Comparison of ENCODE assay signal across 24 cellular contexts in the genomic region with DNA sequence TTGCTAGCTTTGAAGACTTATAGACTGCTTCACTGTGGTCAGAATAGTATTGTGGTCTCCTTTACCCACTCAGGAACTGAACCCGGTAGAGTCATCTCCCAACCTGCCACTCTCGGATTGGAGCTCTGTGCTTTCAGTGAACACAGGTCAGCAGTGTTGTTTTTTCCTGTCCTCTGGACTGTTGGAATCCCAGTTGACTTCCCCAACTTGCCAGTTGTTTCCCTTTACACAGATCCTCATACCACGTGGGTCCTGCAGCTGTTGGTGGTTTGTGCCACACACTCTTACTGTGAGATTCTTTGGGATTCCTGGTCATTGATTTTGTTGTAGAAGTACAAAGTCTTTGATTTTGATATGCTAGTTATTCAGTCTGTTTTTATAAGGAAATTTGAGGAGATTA.
"Had no signal": no experiment of that assay in that cellular context is flagged by ENCODE, and none has a peak within 500 bp of the region (broad histone marks: within the 10 kb centered on the region; RNA-seq: fewer than 3 reads in every experiment).

No MANE protein-coding gene starts in this region.

- ATAC-seq: activated CD8-positive, alpha-beta T cell treated with anti-CD3 and anti-CD28 coated beads, Interleukin-2, amount 10 ng/mL, durations not matched to agents 7 days and 5 days; activated naive CD8-positive, alpha-beta T cell treated with anti-CD3 and anti-CD28 coated beads, Interleukin-2, amount 50 U/mL, for 24 hours; foreskin keratinocyte; left ventricle myocardium superior; mucosa of descending colon; naive thymus-derived CD8-positive, alpha-beta T cell; stimulated activated memory B cell treated with anti-CD40 and anti-IgM and Interleukin-4, amounts not matched to agents 10 μg/mL and 1 μg/mL and 100 μg/mL, for 72 hours; upper lobe of right lung had no signal

- H3K4me1 ChIP-seq: foreskin keratinocyte, right lobe of liver, spleen had no signal

- H3K27me3 ChIP-seq: brain microvascular endothelial cell, ovary, right lobe of liver, spleen, upper lobe of right lung had no signal

- H3K27ac ChIP-seq: brain microvascular endothelial cell, epithelial cell of prostate, foreskin keratinocyte, ovary, right lobe of liver, spleen, thoracic aorta, upper lobe of right lung had no signal

- H3K4me3 ChIP-seq: mucosa of descending colon, ovary, right lobe of liver, spleen, thoracic aorta, upper lobe of right lung had no signal

- H3K9me3 ChIP-seq: ovary, right lobe of liver, upper lobe of right lung had no signal

- H3K36me3 ChIP-seq: brain microvascular endothelial cell, ovary, right lobe of liver, spleen, thoracic aorta, upper lobe of right lung had no signal

- DNase-seq: activated CD4-positive, alpha-beta T cell treated with anti-CD3 and anti-CD28 coated beads, Interleukin-2, amount 10 ng/mL, durations not matched to agents 24 days and 14 days; activated CD4-positive, CD25-positive, alpha-beta regulatory T cell; activated CD8-positive, alpha-beta T cell treated with anti-CD3 and anti-CD28 coated beads, Interleukin-2, amount 10 ng/mL, durations not matched to agents 7 days and 5 days; activated effector memory CD4-positive, alpha-beta T cell treated with Interleukin-2 at 50 U/mL for 16 hours; activated naive CD4-positive, alpha-beta T cell treated with anti-CD3 and anti-CD28 coated beads, Interleukin-2, amount 10 ng/mL, durations not matched to agents 7 days and 5 days; activated naive CD8-positive, alpha-beta T cell treated with anti-CD3 and anti-CD28 coated beads, Interleukin-2, amount 50 U/mL, for 24 hours; activated T-cell treated with anti-CD3 and anti-CD28 coated beads, Interleukin-2, amount 50 U/mL, for 24 hours; aorta; brain microvascular endothelial cell; cortex of kidney; effector memory CD4-positive, alpha-beta T cell; foreskin keratinocyte; left ventricle myocardium superior; mucosa of descending colon; naive thymus-derived CD8-positive, alpha-beta T cell; ovary; right lobe of liver; spleen; stimulated activated CD4-positive, alpha-beta T cell treated with anti-CD3 and anti-CD28 coated beads, Interleukin-4, amount 100 ng/mL, for 4 hours; T1000; upper lobe of right lung had no signal
